In genomic region chr18:23503967-23504352, GRCh38 we compare ENCODE assay signal across 8 cellular contexts. TPM values are rescaled to one million over a fixed set of nuclear protein-coding genes. Genes with fewer than 3 reads are reported as not detected.
A peak's percentile ranks its signal among the peaks of the same experiment; 100 is the strongest.
DNase-seq lines count a peak whose midpoint lies in the region; ATAC-seq and TF ChIP-seq lines count a peak whose summit lies in the region.

No MANE protein-coding gene starts in this region.

- H3K36me3 Mint-ChIP-seq in IgD-negative memory B cell = peaks cover 4% of the 10 kb centered on the region

- POLR2A ChIA-PET in AG04449 (lab: Yijun Ruan, JAX) = no interaction called here

- H3K9me3 ChIP-seq in mononuclear cell (ENCODE audit: low read depth, low read length) = no peaks in the 10 kb centered on the region

- peaks cover 8% of the 10 kb centered on the region for H3K36me3 ChIP-seq in brain microvascular endothelial cell (replicated peaks)

- H3K27ac ChIP-seq in brain microvascular endothelial cell = peak overlapping the region; percentile 54

- H3K4me3 ChIP-seq in AG04449 (ENCODE audit: low read depth, low read length) (peak overlapping the region; percentile 83), brain microvascular endothelial cell (ENCODE audit: low read depth, low read length) (peak overlapping the region; percentile 76), mononuclear cell (ENCODE audit: low read length) (peak overlapping the region; percentile 89)

- no peaks in the 10 kb centered on the region for H3K27me3 ChIP-seq in brain microvascular endothelial cell (replicated peaks)
- H3K27me3 ChIP-seq in mononuclear cell (ENCODE audit: insufficient read depth, low read length) = no peaks in the 10 kb centered on the region

- ATAC-seq in GM21515 (IDR thresholded peaks at IDR 0.05; ENCODE audit: unreplicated experiment) = no peak
- no peak for ATAC-seq in GM19463 (IDR thresholded peaks at IDR 0.05; ENCODE audit: unreplicated experiment)
- ATAC-seq in GM19324 (IDR thresholded peaks at IDR 0.05; ENCODE audit: low FRiP score, unreplicated experiment) = no peak

- H3K4me1 Mint-ChIP-seq in IgD-negative memory B cell = peaks cover 36 to 51% (median 39%) of the 10 kb centered on the region in 3 donors

- H3K9me3 Mint-ChIP-seq in IgD-negative memory B cell = no peaks in the 10 kb centered on the region

- CTCF ChIA-PET in AG04449 (lab: Yijun Ruan, JAX) = interaction anchor here (0.6 to 1.7 kb wide), 3 partner anchors 10 to 473 kb away, joined by 3 to 6 read pairs (median 3); no protein-coding TSS in a partner anchor

- H3K4me1 ChIP-seq in mononuclear cell (ENCODE audit: insufficient read depth, low read length) = peaks cover 51% of the 10 kb centered on the region

- TF ChIP-seq CTCF in AG04449 (IDR thresholded peaks at IDR 0.05; ENCODE audit: insufficient read depth, low read length, missing control alignments) = no peak
- TF ChIP-seq CTCF in brain microvascular endothelial cell (IDR thresholded peaks at IDR 0.05; ENCODE audit: low read depth, low read length, missing control alignments) = no peak

- peak overlapping the region; percentile 57 to 98 (median 94) for H3K27ac Mint-ChIP-seq in IgD-negative memory B cell

- no peaks in the 10 kb centered on the region for H3K27me3 Mint-ChIP-seq in IgD-negative memory B cell

- DNase-seq in AG04449 (ENCODE audit: low read depth, low spot score) (no peak), brain microvascular endothelial cell (no peak), germinal center (ENCODE audit: low spot score) (no peak)

- in situ Hi-C loops in brain microvascular endothelial cell (cut with HindIII; ENCODE audit: low pct_ligation_motif_present, low sequenced_read_pairs) = no loop called here

- peak overlapping the region; percentile 76 to 98 (median 94) for H3K4me3 Mint-ChIP-seq in IgD-negative memory B cell

RNA-seq across cellular contexts. Expression of gene RMC1, which starts 0.6 kb away (rescaled TPM):
- polyA plus RNA-seq in IgD-negative memory B cell = 73.0 TPM
- total RNA-seq in mononuclear cell = 45.8 TPM

RNA-seq across cellular contexts. Expression of gene RIOK3, which starts 50.9 kb away (rescaled TPM):
- 42.0 TPM for polyA plus RNA-seq in IgD-negative memory B cell
- total RNA-seq in mononuclear cell = 275 TPM
